22 cellular contexts compared by ENCODE assay signal in genomic region chr6:43434001-43434400, GRCh38. TPM values are rescaled to one million over a fixed set of nuclear protein-coding genes. Genes with fewer than 3 reads are reported as not detected.
A peak's percentile ranks its signal among the peaks of the same experiment; 100 is the strongest.
DNase-seq lines count a peak whose midpoint lies in the region; ATAC-seq and TF ChIP-seq lines count a peak whose summit lies in the region.
"Had no signal": no experiment of that assay in that cellular context is flagged by ENCODE, and none has a peak within 500 bp of the region (broad histone marks: within the 10 kb centered on the region; RNA-seq: fewer than 3 reads in every experiment).

No MANE protein-coding gene starts in this region.

- no peak overlapping the region for H2AFZ ChIP-seq in OCI-LY7 (ENCODE audit: low read length)

- H3K79me2 ChIP-seq in OCI-LY7 (ENCODE audit: insufficient read depth, low read depth, low read length), result 0 out of 2 replicates have a peak, but pooled peaks cover 5% of the 10 kb centered on the region

- no peak for TF ChIP-seq POLR2A in heart left ventricle (IDR thresholded peaks at IDR 0.05)
- no peak for TF ChIP-seq POLR2A in thyroid gland (IDR thresholded peaks at IDR 0.05)

- TF ChIP-seq CTCF in heart left ventricle (IDR thresholded peaks at IDR 0.05) (no peak), thyroid gland (IDR thresholded peaks at IDR 0.05) (no peak), OCI-LY7 (conservative IDR thresholded peaks at IDR 0.05; ENCODE audit: low read length) (no peak), endothelial cell (IDR thresholded peaks at IDR 0.05; ENCODE audit: unreplicated experiment) (no peak)

- 67 to 75% (median 72%) methylated on average over 4 of the region's 4 CpGs for WGBS in heart left ventricle, 4 donors
- WGBS in thyroid gland, 2 donors, result 79 to 84% methylated on average over 4 of the region's 4 CpGs

- H3K27ac ChIP-seq in heart left ventricle (peak overlapping the region in 8 of 12 donors; percentile 28 to 68 (median 45)), thyroid gland (no peak overlapping the region), OCI-LY7 (ENCODE audit: low read depth, low read length, poor library complexity, severe bottlenecking) (no peak overlapping the region)

- no peak overlapping the region for H3K4me2 ChIP-seq in OCI-LY7 (ENCODE audit: low read length)

- H3K36me3 ChIP-seq in heart left ventricle (peaks cover 0 to 56% (median 26%) of the 10 kb centered on the region in 9 donors), thyroid gland (peaks cover 6 to 9% of the 10 kb centered on the region in 2 donors), OCI-LY7 (ENCODE audit: insufficient read depth, low read length) (peaks cover 13% of the 10 kb centered on the region)

- no peaks in the 10 kb centered on the region for H3K36me3 Mint-ChIP-seq in memory B cell
- peaks cover 12% of the 10 kb centered on the region for H3K36me3 Mint-ChIP-seq in endothelial cell (ENCODE audit: low read depth, unreplicated experiment)

- ATAC-seq in left cardiac atrium (no peak), heart left ventricle (no peak), memory B cell (ENCODE audit: low read depth) (no peak)

- H3K9me3 Mint-ChIP-seq in memory B cell (no peaks in the 10 kb centered on the region), endothelial cell (ENCODE audit: unreplicated experiment) (no peaks in the 10 kb centered on the region)
- H3K9me3 Mint-ChIP-seq: CD14-positive monocyte had no signal

- H3K27me3 ChIP-seq in heart left ventricle (no peaks in the 10 kb centered on the region), thyroid gland (no peaks in the 10 kb centered on the region)

- POLR2A ChIA-PET in OCI-LY7 (lab: Charles Lee), result interaction anchor here (0.5 to 1.0 kb wide), 2 partner anchors 10 to 41 kb away, joined by 3 read pairs; no protein-coding TSS in a partner anchor

- CTCF ChIA-PET in OCI-LY7 (lab: Charles Lee; ENCODE audit: unreplicated experiment), result no interaction called here

- no peaks in the 10 kb centered on the region for H3K27me3 Mint-ChIP-seq in memory B cell
- peaks cover 6% of the 10 kb centered on the region for H3K27me3 Mint-ChIP-seq in endothelial cell (ENCODE audit: unreplicated experiment)

- H3K27ac Mint-ChIP-seq in memory B cell (peak overlapping the region; percentile 47), endothelial cell (ENCODE audit: unreplicated experiment) (no peak overlapping the region)

- H3K4me1 ChIP-seq in heart left ventricle, result peaks cover 0 to 40% (median 22%) of the 10 kb centered on the region in 12 donors
- H3K4me1 ChIP-seq in thyroid gland, result peaks cover 19 to 29% of the 10 kb centered on the region in 2 donors
- H3K4me1 ChIP-seq in OCI-LY7 (ENCODE audit: insufficient read depth, low read length, poor library complexity, severe bottlenecking), result peaks cover 7% of the 10 kb centered on the region

- intact Hi-C loops in cardiac septum (cut with DNase I) (no loop called here), left cardiac atrium (cut with DNase I) (no loop called here), heart left ventricle (cut with DNase I) (no loop called here), thyroid gland (cut with DNase I) (no loop called here), OCI-LY7 (cut with micrococcal nuclease; ENCODE audit: unreplicated experiment) (no loop called here)

- no peaks in the 10 kb centered on the region for H3K9me3 ChIP-seq in heart left ventricle
- H3K9me3 ChIP-seq in thyroid gland, result no peaks in the 10 kb centered on the region
- no peaks in the 10 kb centered on the region for H3K9me3 ChIP-seq in OCI-LY7 (ENCODE audit: low read length)
- H3K9me3 ChIP-seq: HAP-1 had no signal

- H3K4me1 Mint-ChIP-seq in memory B cell (peaks cover 2% of the 10 kb centered on the region), endothelial cell (ENCODE audit: unreplicated experiment) (peaks cover 4% of the 10 kb centered on the region)

- no peaks in the 10 kb centered on the region for H4K20me1 ChIP-seq in OCI-LY7 (ENCODE audit: insufficient read depth, low read length)

- H3K4me3 Mint-ChIP-seq in memory B cell, result no peak overlapping the region
- no peak overlapping the region for H3K4me3 Mint-ChIP-seq in endothelial cell (ENCODE audit: unreplicated experiment)
- H3K4me3 Mint-ChIP-seq: CD14-positive monocyte had no signal

- DNase-seq in cardiac septum (ENCODE audit: low spot score) (peak; percentile 65), left cardiac atrium (no peak), heart left ventricle (no peak), memory B cell (ENCODE audit: low spot score in 2 of 2) (no peak), thyroid gland (no peak), OCI-LY7 (ENCODE audit: low spot score) (no peak), endothelial cell (ENCODE audit: low spot score) (no peak), SKM-1 treated with dmso at 0.1 percent for 144 hours (lab: John Stamatoyannopoulos, UW; ENCODE audit: unreplicated experiment) (no peak)
- DNase-seq: 8988T, COR-L47, DMS153, GDM1, MM.1S, NCI-H1092 treated with DMSO at 0.1 percent for 48 hours, NCI-H146, NCI-H2029 treated with DMSO at 0.1 percent for 48 hours, NCI-H2171, NCI-H446, NCI-H69, SHP77 treated with DMSO at 0.1 percent for 48 hours had no signal

- BruUV-seq in OCI-LY7 (replicated peaks; lab: Mats Ljungman, UMichigan), result no TSS peak

- H3K9me2 ChIP-seq in OCI-LY7 (ENCODE audit: insufficient read depth, low read length), result no peaks in the 10 kb centered on the region

- H3K4me3 ChIP-seq in heart left ventricle (no peak overlapping the region), thyroid gland (replicated peaks in 1 of 3) (no peak overlapping the region), OCI-LY7 (ENCODE audit: low read depth, low read length, poor library complexity, severe bottlenecking) (no peak overlapping the region)
- H3K4me3 ChIP-seq: HAP-1 had no signal

RNA-seq across cellular contexts. Expression of gene ABCC10, which starts 6.7 kb away (rescaled TPM):
- total RNA-seq in cardiac septum, result 9.3 TPM
- total RNA-seq in left cardiac atrium, result 10 to 100 TPM; 12.5 to 13.7 TPM
- total RNA-seq in heart left ventricle, result 10 to 100 TPM in 5 of 9 donors, 1 to 10 TPM in 4; 6.4 to 18.3 (median 10.3) TPM
- 10 to 100 TPM in 1 of 2 donors, 1 to 10 TPM in 1; 7.3 to 19.6 TPM for polyA plus RNA-seq in heart left ventricle
- total RNA-seq in thyroid gland, result 10 to 100 TPM; 10.5 to 24.3 (median 19.3) TPM
- total RNA-seq in OCI-LY7 (2014; rRNA removed; shearing (Covaris generic)), result 11.4 and 12.4 TPM in 2 replicates
- total RNA-seq in OCI-LY7 (2022), result 31.1 and 35.3 TPM in 2 replicates
- total RNA-seq in endothelial cell (ENCODE audit: unreplicated experiment), result 45.6 TPM

RNA-seq across cellular contexts. Expression of gene DLK2, which starts 21.3 kb away (rescaled TPM):
- 2.9 TPM for total RNA-seq in cardiac septum
- total RNA-seq in left cardiac atrium, result under 1 TPM in 1 of 2 donors, not detected in 1; 0.68 TPM
- 1 to 10 TPM in 8 of 9 donors, under 1 TPM in 1; 0.61 to 4.1 (median 2.6) TPM for total RNA-seq in heart left ventricle
- polyA plus RNA-seq in heart left ventricle, result 1 to 10 TPM; 3.2 to 8.1 TPM
- total RNA-seq in thyroid gland, result 1 to 10 TPM in 2 of 4 donors, under 1 TPM in 1, not detected in 1; 0.89 to 1.3 (median 1.3) TPM
- not detected in 2 replicates for total RNA-seq in OCI-LY7 (2014; rRNA removed; shearing (Covaris generic))
- total RNA-seq in OCI-LY7 (2022), result not detected in 2 replicates
- 0.18 TPM for total RNA-seq in endothelial cell (ENCODE audit: unreplicated experiment)
- polyA plus RNA-seq: CD14-positive monocyte had no signal

RNA-seq across cellular contexts. Expression of gene TJAP1, which starts 43.4 kb away (rescaled TPM):
- total RNA-seq in cardiac septum, result 25.1 TPM
- total RNA-seq in left cardiac atrium, result 10 to 100 TPM; 17.4 to 18.3 TPM
- total RNA-seq in heart left ventricle, result 10 to 100 TPM; 16.9 to 34.5 (median 19.1) TPM
- 10 to 100 TPM; 16.5 TPM for polyA plus RNA-seq in heart left ventricle
- total RNA-seq in thyroid gland, result 10 to 100 TPM; 23.2 to 42.4 (median 34.4) TPM
- total RNA-seq in OCI-LY7 (2014; rRNA removed; shearing (Covaris generic)), result 16.7 and 22.0 TPM in 2 replicates
- total RNA-seq in OCI-LY7 (2022), result 32.3 and 34.4 TPM in 2 replicates
- 41.8 TPM for total RNA-seq in endothelial cell (ENCODE audit: unreplicated experiment)

Comparison
In these comparisons a context has a peak if more than half of its experiments do, and no peak if none do; other contexts are left out.
1. H3K27ac ChIP-seq: peak in heart left ventricle (8 of 12); none in thyroid gland (0 of 3) and OCI-LY7 (single experiment).